ENCODE assay signal across 24 cellular contexts in the genomic region with DNA sequence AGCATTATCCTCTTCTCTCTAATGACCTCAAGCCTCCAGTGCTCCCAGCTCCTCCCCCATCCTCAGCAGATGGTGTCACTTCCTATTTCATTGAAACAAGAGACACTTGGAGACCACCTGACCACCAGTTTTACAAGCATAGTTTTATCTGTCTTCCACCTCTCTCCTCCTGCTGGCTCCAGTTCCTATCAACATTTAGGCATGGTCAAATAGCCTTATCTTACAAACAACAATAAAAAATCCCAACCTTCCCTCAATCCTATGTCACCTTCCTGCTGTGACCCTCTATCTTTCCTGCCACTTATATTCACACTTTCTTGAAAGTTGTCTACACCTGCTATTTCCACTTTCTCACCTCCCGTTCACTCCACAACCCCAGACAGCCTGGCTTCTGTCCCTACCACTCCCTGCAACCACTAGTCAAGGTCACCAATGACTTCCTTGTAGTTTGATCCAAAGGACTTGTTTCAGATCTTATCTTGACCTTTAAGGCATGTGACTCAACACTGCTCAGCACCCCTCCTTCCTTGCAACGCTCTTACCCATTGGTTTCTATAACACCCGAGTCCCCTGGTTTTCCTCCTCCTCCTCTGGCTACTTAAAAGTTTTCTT. TPM values are rescaled to one million over a fixed set of nuclear protein-coding genes. Genes with fewer than 3 reads are reported as not detected.
DNase-seq lines count a peak whose midpoint lies in the region; ATAC-seq, FAIRE-seq and TF ChIP-seq lines count a peak whose summit lies in the region.
"Had no signal": no experiment of that assay in that cellular context is flagged by ENCODE, and none has a peak within 500 bp of the region (broad histone marks: within the 10 kb centered on the region; RNA-seq: fewer than 3 reads in every experiment).

No MANE protein-coding gene starts in this region.

- no peaks in the 10 kb centered on the region for H3K9me3 Mint-ChIP-seq in activated naive CD8-positive, alpha-beta T cell treated with anti-CD3 and anti-CD28 coated beads, Interleukin-2, amount 50 U/mL, for 24 hours
- no peaks in the 10 kb centered on the region for H3K9me3 Mint-ChIP-seq in activated naive CD8-positive, alpha-beta T cell treated with anti-CD3 and anti-CD28 coated beads for 36 hours
- no peaks in the 10 kb centered on the region for H3K9me3 Mint-ChIP-seq in CD4-positive, alpha-beta T cell
- H3K9me3 Mint-ChIP-seq in activated CD4-positive, alpha-beta T cell treated with anti-CD3 and anti-CD28 coated beads for 36 hours (ENCODE audit: low read depth) = no peaks in the 10 kb centered on the region
- H3K9me3 Mint-ChIP-seq: effector memory CD8-positive, alpha-beta T cell; WTC11 had no signal

- no peaks in the 10 kb centered on the region for H3K4me1 Mint-ChIP-seq in activated naive CD8-positive, alpha-beta T cell treated with anti-CD3 and anti-CD28 coated beads, Interleukin-2, amount 50 U/mL, for 24 hours
- no peaks in the 10 kb centered on the region for H3K4me1 Mint-ChIP-seq in activated naive CD8-positive, alpha-beta T cell treated with anti-CD3 and anti-CD28 coated beads for 36 hours
- no peaks in the 10 kb centered on the region for H3K4me1 Mint-ChIP-seq in CD4-positive, alpha-beta T cell (ENCODE audit: low read depth)
- H3K4me1 Mint-ChIP-seq in activated CD4-positive, alpha-beta T cell treated with anti-CD3 and anti-CD28 coated beads for 36 hours = no peaks in the 10 kb centered on the region
- H3K4me1 Mint-ChIP-seq: activated CD8-positive, alpha-beta memory T cell treated with anti-CD3 and anti-CD28 coated beads, Interleukin-2, amount 10 ng/mL, durations not matched to agents 7 days and 5 days had no signal

- H3K27me3 Mint-ChIP-seq in activated naive CD8-positive, alpha-beta T cell treated with anti-CD3 and anti-CD28 coated beads, Interleukin-2, amount 50 U/mL, for 24 hours = peaks cover 41% of the 10 kb centered on the region
- H3K27me3 Mint-ChIP-seq in activated naive CD8-positive, alpha-beta T cell treated with anti-CD3 and anti-CD28 coated beads for 36 hours = peaks cover 34% of the 10 kb centered on the region
- H3K27me3 Mint-ChIP-seq in CD4-positive, alpha-beta T cell = peaks cover 42% of the 10 kb centered on the region
- peaks cover 37% of the 10 kb centered on the region for H3K27me3 Mint-ChIP-seq in activated CD4-positive, alpha-beta T cell treated with anti-CD3 and anti-CD28 coated beads for 36 hours

- H3K79me2 ChIP-seq in K562 (ENCODE audit: control insufficient read depth, insufficient read depth, low read length) = no peaks in the 10 kb centered on the region

- H4K20me1 ChIP-seq in K562 (replicated peaks; ENCODE audit: control insufficient read depth, insufficient read depth, low read length) = no peaks in the 10 kb centered on the region

- in situ Hi-C loops in K562 (cut with MboI) = no loop called here

- WGBS in K562 (ENCODE audit: insufficient coverage, low coverage, missing lambda C conversion rate) = no CpG with 5 or more reads among the region's 3 CpGs

- no peak for TF ChIP-seq RAD21 in K562 (CRISPR knock-in tag; conservative IDR thresholded peaks at IDR 0.05 in 1 of 2, IDR thresholded peaks at IDR 0.05 in 1 of 2)

- H3K27ac Mint-ChIP-seq in activated naive CD8-positive, alpha-beta T cell treated with anti-CD3 and anti-CD28 coated beads, Interleukin-2, amount 50 U/mL, for 24 hours = no peak overlapping the region
- H3K27ac Mint-ChIP-seq in activated naive CD8-positive, alpha-beta T cell treated with anti-CD3 and anti-CD28 coated beads for 36 hours = no peak overlapping the region
- H3K27ac Mint-ChIP-seq in CD4-positive, alpha-beta T cell = no peak overlapping the region
- no peak overlapping the region for H3K27ac Mint-ChIP-seq in activated CD4-positive, alpha-beta T cell treated with anti-CD3 and anti-CD28 coated beads for 36 hours
- H3K27ac Mint-ChIP-seq: activated CD8-positive, alpha-beta memory T cell treated with anti-CD3 and anti-CD28 coated beads, Interleukin-2, amount 10 ng/mL, durations not matched to agents 7 days and 5 days; effector memory CD8-positive, alpha-beta T cell; naive B cell; WTC11 had no signal

- TF ChIP-seq CTCF in K562 (IDR thresholded peaks at IDR 0.05 in 2 of 3, conservative IDR thresholded peaks at IDR 0.05 in 1 of 3; ENCODE audit: insufficient read depth in 2 of 3, low read depth in 1 of 3, low read length in 3 of 3) = no peak
- TF ChIP-seq CTCF in CD4-positive, alpha-beta T cell (IDR thresholded peaks at IDR 0.05) = no peak

- peak; percentile 45 for ATAC-seq in activated naive CD8-positive, alpha-beta T cell treated with anti-CD3 and anti-CD28 coated beads, Interleukin-2, amount 50 U/mL, for 24 hours
- ATAC-seq in K562 = no peak
- ATAC-seq in CD4-positive, alpha-beta T cell (ENCODE audit: poor library complexity) = no peak
- no peak for ATAC-seq in activated CD4-positive, alpha-beta T cell treated with anti-CD3 and anti-CD28 coated beads for 36 hours
- ATAC-seq: activated CD8-positive, alpha-beta memory T cell treated with anti-CD3 and anti-CD28 coated beads, Interleukin-2, amount 10 ng/mL, durations not matched to agents 7 days and 5 days; effector memory CD8-positive, alpha-beta T cell; WTC11 had no signal

- POLR2A ChIA-PET in K562 (lab: Yijun Ruan, JAX) = no interaction called here
- POLR2A ChIA-PET in CD4-positive, alpha-beta T cell (lab: Charles Lee) = no interaction called here
- POLR2A ChIA-PET in activated CD4-positive, alpha-beta T cell treated with anti-CD3 and anti-CD28 coated beads for 36 hours (lab: Charles Lee) = no interaction called here

- TF ChIP-seq EP300 in K562 (IDR thresholded peaks at IDR 0.05; ENCODE audit: low read length) = no peak

- peaks cover 0 to 6% of the 10 kb centered on the region in 2 experiments; a peak in 1 of 5 replicates for H3K4me1 ChIP-seq in K562 (replicated peaks in 1 of 2; ENCODE audit: control insufficient read depth in 2 of 2, insufficient read depth in 2 of 2, low read length in 2 of 2)

- no peaks in the 10 kb centered on the region for H3K36me3 Mint-ChIP-seq in activated naive CD8-positive, alpha-beta T cell treated with anti-CD3 and anti-CD28 coated beads, Interleukin-2, amount 50 U/mL, for 24 hours (ENCODE audit: low read depth)
- H3K36me3 Mint-ChIP-seq in activated naive CD8-positive, alpha-beta T cell treated with anti-CD3 and anti-CD28 coated beads for 36 hours = no peaks in the 10 kb centered on the region
- H3K36me3 Mint-ChIP-seq in CD4-positive, alpha-beta T cell (ENCODE audit: low read depth) = no peaks in the 10 kb centered on the region
- H3K36me3 Mint-ChIP-seq in activated CD4-positive, alpha-beta T cell treated with anti-CD3 and anti-CD28 coated beads for 36 hours (ENCODE audit: low read depth) = no peaks in the 10 kb centered on the region
- H3K36me3 Mint-ChIP-seq: activated CD8-positive, alpha-beta memory T cell treated with anti-CD3 and anti-CD28 coated beads, Interleukin-2, amount 10 ng/mL, durations not matched to agents 7 days and 5 days; WTC11 had no signal

- no peak overlapping the region for H3K4me2 ChIP-seq in K562 (ENCODE audit: insufficient read depth, low read length)

- no peaks in the 10 kb centered on the region for H3K9me1 ChIP-seq in K562 (ENCODE audit: control insufficient read depth, insufficient read depth, low read length)

- no peaks in the 10 kb centered on the region for H3K36me3 ChIP-seq in K562 (ENCODE audit: control insufficient read depth, insufficient read depth, low read length)
- H3K36me3 ChIP-seq: BLaER1 treated with 17β-estradiol and CSF1 and Interleukin-3, amounts not matched to agents 10 nM and 100 nM; Peyer's patch had no signal

- intact Hi-C loops in K562 (cut with micrococcal nuclease) = no loop called here
- intact Hi-C loops in CD4-positive, alpha-beta T cell (cut with DNase I, micrococcal nuclease) = no loop called here
- intact Hi-C loops in activated CD4-positive, alpha-beta T cell treated with anti-CD3 and anti-CD28 coated beads for 36 hours (cut with DNase I, micrococcal nuclease) = no loop called here

- no peaks in the 10 kb centered on the region for H3K9me3 ChIP-seq in K562 (replicated peaks; ENCODE audit: control insufficient read depth, insufficient read depth, low read depth, low read length)
- no peaks in the 10 kb centered on the region for H3K9me3 ChIP-seq in CD4-positive, alpha-beta T cell (ENCODE audit: control insufficient read depth, low read length)
- H3K9me3 ChIP-seq: BLaER1 treated with 17β-estradiol and CSF1 and Interleukin-3, amounts not matched to agents 10 nM and 100 nM; Peyer's patch had no signal

- CTCF ChIA-PET in K562 (lab: Yijun Ruan, JAX; ENCODE audit: low intra/inter-chr PET ratio) = no interaction called here
- CTCF ChIA-PET in CD4-positive, alpha-beta T cell (lab: Charles Lee) = no interaction called here
- CTCF ChIA-PET in activated CD4-positive, alpha-beta T cell treated with anti-CD3 and anti-CD28 coated beads for 36 hours (lab: Charles Lee) = no interaction called here

- H2AFZ ChIP-seq in K562 (ENCODE audit: low read depth, low read length) = no peak overlapping the region

- no peak overlapping the region for H3K27ac ChIP-seq in K562 (ENCODE audit: extremely low read depth, low read depth, low read length)
- H3K27ac ChIP-seq in CD4-positive, alpha-beta T cell (ENCODE audit: low read depth, low read length) = no peak overlapping the region
- H3K27ac ChIP-seq: BLaER1 treated with 17β-estradiol and CSF1 and Interleukin-3, amounts not matched to agents 10 nM and 100 nM had no signal

- BruUV-seq in K562 (replicated peaks; lab: Mats Ljungman, UMichigan) = no TSS peak

- no peak for FAIRE-seq in K562 (lab: Jason Lieb, UNC)

- no peaks in the 10 kb centered on the region; a peak in 2 of 5 replicates for H3K27me3 ChIP-seq in K562 (ENCODE audit: control insufficient read depth in 2 of 2, insufficient read depth in 2 of 2, low read length in 2 of 2)
- peaks cover 45% of the 10 kb centered on the region for H3K27me3 ChIP-seq in CD4-positive, alpha-beta T cell (ENCODE audit: control insufficient read depth, insufficient read depth, low read length)

- H3K9ac ChIP-seq in K562 (ENCODE audit: insufficient read depth in 1 of 2, low read depth in 2 of 2, low read length in 2 of 2) = no peak overlapping the region
- H3K9ac ChIP-seq: BLaER1 treated with 17β-estradiol and CSF1 and Interleukin-3, amounts not matched to agents 10 nM and 100 nM had no signal

- H3K4me3 ChIP-seq in K562 = no peak overlapping the region
- H3K4me3 ChIP-seq: BLaER1 treated with 17β-estradiol and CSF1 and Interleukin-3, amounts not matched to agents 10 nM and 100 nM; Peyer's patch had no signal

- H3K4me3 Mint-ChIP-seq in activated naive CD8-positive, alpha-beta T cell treated with anti-CD3 and anti-CD28 coated beads, Interleukin-2, amount 50 U/mL, for 24 hours = no peak overlapping the region
- no peak overlapping the region for H3K4me3 Mint-ChIP-seq in activated naive CD8-positive, alpha-beta T cell treated with anti-CD3 and anti-CD28 coated beads for 36 hours
- no peak overlapping the region for H3K4me3 Mint-ChIP-seq in CD4-positive, alpha-beta T cell
- no peak overlapping the region for H3K4me3 Mint-ChIP-seq in activated CD4-positive, alpha-beta T cell treated with anti-CD3 and anti-CD28 coated beads for 36 hours
- H3K4me3 Mint-ChIP-seq: activated CD8-positive, alpha-beta memory T cell treated with anti-CD3 and anti-CD28 coated beads, Interleukin-2, amount 10 ng/mL, durations not matched to agents 7 days and 5 days; effector memory CD8-positive, alpha-beta T cell; naive B cell; WTC11 had no signal

- no peak for DNase-seq in activated naive CD8-positive, alpha-beta T cell treated with anti-CD3 and anti-CD28 coated beads, Interleukin-2, amount 50 U/mL, for 24 hours
- no peak for DNase-seq in activated naive CD8-positive, alpha-beta T cell treated with anti-CD3 and anti-CD28 coated beads for 36 hours
- DNase-seq in MV-4-11 (lab: John Stamatoyannopoulos, UW) (peak; percentile 60), K562 (ENCODE audit: extremely low read depth in 1 of 4, low spot score in 3 of 4) (no peak), renal cortical epithelial cell (ENCODE audit: low read depth) (peak; percentile 12), putamen (ENCODE audit: low spot score) (no peak)
- DNase-seq in CD4-positive, alpha-beta T cell = no peak
- DNase-seq in activated CD4-positive, alpha-beta T cell treated with anti-CD3 and anti-CD28 coated beads for 36 hours = no peak
- DNase-seq: activated CD8-positive, alpha-beta memory T cell treated with anti-CD3 and anti-CD28 coated beads, Interleukin-2, amount 10 ng/mL, durations not matched to agents 7 days and 5 days; activated effector memory CD4-positive, alpha-beta T cell treated with Interleukin-2 at 50 U/mL for 16 hours; amniotic stem cell; DMS53; effector memory CD8-positive, alpha-beta T cell; GOT3; hypothalamus; naive B cell; NCI-H2029 treated with DMSO at 0.1 percent for 48 hours; NCI-H526; stimulated activated naive CD4-positive, alpha-beta T cell treated with Interleukin-2 at 50 U/mL for 16 hours; SW 1271 had no signal

- no peak for TF ChIP-seq POLR2A in K562 (conservative IDR thresholded peaks at IDR 0.05)

RNA-seq across cellular contexts. Expression of gene NTN1, which starts 4.3 kb away (rescaled TPM):
- under 1 TPM; 0.43 to 0.54 TPM for total RNA-seq in activated naive CD8-positive, alpha-beta T cell treated with anti-CD3 and anti-CD28 coated beads for 36 hours
- not detected in 2 replicates for total RNA-seq in K562 (2011; cell fraction: chromatin; rRNA removed; ENCODE audit: low replicate concordance)
- not detected in 2 replicates for total RNA-seq in K562 (2011; cell fraction: nucleolus; rRNA removed)
- total RNA-seq in K562 (2011; cell fraction: nucleoplasm; rRNA removed) = 0.07 TPM in 1 of 2 replicates, not detected in the other
- not detected in 2 replicates for total RNA-seq in K562 (2014; rRNA removed)
- total RNA-seq in K562 (2014; rRNA removed; fragmentation: Illumina TruSeq; extraction: Trizol) = not detected in 2 replicates
- not detected in 2 replicates for total RNA-seq in K562 (2015; rRNA removed; fragmentation: Illumina TruSeq; extraction: Trizol)
- total RNA-seq in K562 (2021) = 0.02 TPM in 2 replicates
- not detected in 2 replicates for polyA plus RNA-seq in K562 (2011; rRNA removed)
- polyA plus RNA-seq in K562 (2011; cell fraction: cytosol; rRNA removed) = not detected in 2 replicates
- not detected in 2 replicates for polyA plus RNA-seq in K562 (2011; cell fraction: nucleus; rRNA removed)
- 0.03 TPM in 1 of 2 replicates, not detected in the other for polyA plus RNA-seq in K562 (2012)
- polyA plus RNA-seq in K562 (2014; fragmentation: Illumina TruSeq; extraction: Trizol) = not detected in 2 replicates
- polyA plus RNA-seq in K562 (2014; fragmentation: Nextera tagmentation; extraction: Ambion mirVana) = not detected
- not detected in 2 replicates for polyA plus RNA-seq in K562 (2014; rRNA removed)
- polyA minus RNA-seq in K562 (2011; rRNA and poly(A)+ RNA removed) = not detected in 2 replicates
- not detected in 2 replicates for polyA minus RNA-seq in K562 (2011; cell fraction: cytosol; rRNA and poly(A)+ RNA removed)
- not detected in 2 replicates for polyA minus RNA-seq in K562 (2011; cell fraction: nucleus; rRNA and poly(A)+ RNA removed)
- 0.94 and 3.1 TPM in 2 replicates for total RNA-seq in renal cortical epithelial cell
- under 1 TPM; 0.08 to 0.14 TPM for total RNA-seq in CD4-positive, alpha-beta T cell
- total RNA-seq in activated CD4-positive, alpha-beta T cell treated with anti-CD3 and anti-CD28 coated beads for 36 hours = under 1 TPM; 0.60 to 0.71 TPM

RNA-seq across cellular contexts. Expression of gene PIK3R5, which starts 51.5 kb away (rescaled TPM):
- 10 to 100 TPM; 27.9 to 32.6 TPM for total RNA-seq in activated naive CD8-positive, alpha-beta T cell treated with anti-CD3 and anti-CD28 coated beads for 36 hours
- total RNA-seq in K562 (2011; cell fraction: chromatin; rRNA removed; ENCODE audit: low replicate concordance) = not detected in 2 replicates
- total RNA-seq in K562 (2011; cell fraction: nucleolus; rRNA removed) = 0.17 TPM in 1 of 2 replicates, not detected in the other
- not detected in 2 replicates for total RNA-seq in K562 (2011; cell fraction: nucleoplasm; rRNA removed)
- total RNA-seq in K562 (2014; rRNA removed) (not detected in 2 replicates), K562 (2014; rRNA removed; fragmentation: Illumina TruSeq; extraction: Trizol) (not detected in 2 replicates), K562 (2015; rRNA removed; fragmentation: Illumina TruSeq; extraction: Trizol) (not detected in 2 replicates), K562 (2021) (0.38 and 0.78 TPM in 2 replicates), renal cortical epithelial cell (not detected in 2 replicates)
- polyA plus RNA-seq in K562 (2011; rRNA removed) (not detected in 2 replicates), K562 (2014; fragmentation: Illumina TruSeq; extraction: Trizol) (0.03 TPM in 1 of 2 replicates, not detected in the other), K562 (2014; fragmentation: Nextera tagmentation; extraction: Ambion mirVana) (not detected), K562 (2014; rRNA removed) (0.01 TPM in 1 of 2 replicates, not detected in the other)
- not detected in 2 replicates for polyA plus RNA-seq in K562 (2011; cell fraction: cytosol; rRNA removed)
- polyA plus RNA-seq in K562 (2011; cell fraction: nucleus; rRNA removed) = 0.14 TPM in 1 of 2 replicates, not detected in the other
- polyA plus RNA-seq in K562 (2012) = 0.07 and 0.09 TPM in 2 replicates
- not detected in 2 replicates for polyA minus RNA-seq in K562 (2011; rRNA and poly(A)+ RNA removed)
- polyA minus RNA-seq in K562 (2011; cell fraction: cytosol; rRNA and poly(A)+ RNA removed) = not detected in 2 replicates
- not detected in 2 replicates for polyA minus RNA-seq in K562 (2011; cell fraction: nucleus; rRNA and poly(A)+ RNA removed)
- 100 to 1,000 TPM; 153 to 159 TPM for total RNA-seq in CD4-positive, alpha-beta T cell
- total RNA-seq in activated CD4-positive, alpha-beta T cell treated with anti-CD3 and anti-CD28 coated beads for 36 hours = 10 to 100 TPM; 20.4 to 29.2 TPM
- total RNA-seq: A172 had no signal

Comparison
In these comparisons a context has a peak if more than half of its experiments do, and no peak if none do; other contexts are left out.
1. DNase-seq: peak in MV-4-11 (single experiment) and renal cortical epithelial cell (single experiment); none in activated naive CD8-positive, alpha-beta T cell treated with anti-CD3 and anti-CD28 coated beads, Interleukin-2, amount 50 U/mL, for 24 hours (single experiment), activated naive CD8-positive, alpha-beta T cell treated with anti-CD3 and anti-CD28 coated beads for 36 hours (single experiment), K562 (0 of 4), CD4-positive, alpha-beta T cell (0 of 10), activated CD4-positive, alpha-beta T cell treated with anti-CD3 and anti-CD28 coated beads for 36 hours (single experiment) and putamen (single experiment).
2. RNA of gene PIK3R5, which starts 51.5 kb away (total RNA-seq): 153 to 159 TPM in CD4-positive, alpha-beta T cell, 27.9 to 32.6 TPM in activated naive CD8-positive, alpha-beta T cell treated with anti-CD3 and anti-CD28 coated beads for 36 hours and 20.4 to 29.2 TPM in activated CD4-positive, alpha-beta T cell treated with anti-CD3 and anti-CD28 coated beads for 36 hours; 0.17 to 0.78 TPM in K562 and not detected in renal cortical epithelial cell; every median in the first group is over 10 times any median in the second.